1 cellular context compared by ENCODE assay signal in the genomic region with DNA sequence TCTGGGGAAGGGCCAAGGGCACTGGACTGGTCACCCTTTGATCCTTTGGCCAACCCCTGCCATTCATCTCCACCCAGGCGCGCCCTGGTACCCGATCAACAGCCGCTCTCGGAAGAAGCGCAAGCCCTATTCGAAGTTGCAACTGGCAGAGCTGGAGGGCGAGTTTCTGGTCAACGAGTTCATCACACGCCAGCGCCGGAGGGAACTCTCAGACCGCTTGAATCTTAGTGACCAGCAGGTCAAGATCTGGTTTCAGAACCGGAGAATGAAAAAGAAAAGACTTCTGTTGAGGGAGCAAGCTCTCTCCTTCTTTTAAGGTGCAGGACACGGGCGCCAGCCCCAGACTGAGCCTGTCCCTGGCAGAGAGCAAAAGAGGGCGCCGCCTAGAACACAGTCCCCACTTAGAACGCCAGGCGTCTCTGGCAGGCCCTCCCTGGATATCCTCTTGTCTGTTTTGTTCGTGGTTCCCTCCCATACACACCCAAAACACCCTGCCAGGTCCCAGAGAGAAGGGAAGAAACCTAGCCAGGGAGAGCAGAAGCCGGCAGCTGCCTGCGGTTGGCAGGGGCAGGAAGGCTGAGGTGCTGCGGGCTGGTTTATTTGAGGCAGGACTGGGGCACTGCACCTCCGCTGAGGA.
TF ChIP-seq lines count a peak whose summit lies in the region.

No MANE protein-coding gene starts in this region.

TF ChIP-seq in HEK293, 187 proteins besides CTCF, POLR2A, EP300 and RAD21:
- no peak for TF ChIP-seq GLIS2 (tag by site-specific recombination; IDR thresholded peaks at IDR 0.05)
- TF ChIP-seq ZNF610 (tag by site-specific recombination; IDR thresholded peaks at IDR 0.05; ENCODE audit: borderline replicate concordance) = no peak
- TF ChIP-seq BCL11B (tag by site-specific recombination; IDR thresholded peaks at IDR 0.05; ENCODE audit: low read depth) = peak; percentile 86
- TF ChIP-seq ZFP3 (tag by site-specific recombination; IDR thresholded peaks at IDR 0.05; ENCODE audit: low read depth) = no peak
TF ChIP-seq in HEK293: peak in this region for 1.
